8 cellular contexts compared by ENCODE assay signal in the genomic region with DNA sequence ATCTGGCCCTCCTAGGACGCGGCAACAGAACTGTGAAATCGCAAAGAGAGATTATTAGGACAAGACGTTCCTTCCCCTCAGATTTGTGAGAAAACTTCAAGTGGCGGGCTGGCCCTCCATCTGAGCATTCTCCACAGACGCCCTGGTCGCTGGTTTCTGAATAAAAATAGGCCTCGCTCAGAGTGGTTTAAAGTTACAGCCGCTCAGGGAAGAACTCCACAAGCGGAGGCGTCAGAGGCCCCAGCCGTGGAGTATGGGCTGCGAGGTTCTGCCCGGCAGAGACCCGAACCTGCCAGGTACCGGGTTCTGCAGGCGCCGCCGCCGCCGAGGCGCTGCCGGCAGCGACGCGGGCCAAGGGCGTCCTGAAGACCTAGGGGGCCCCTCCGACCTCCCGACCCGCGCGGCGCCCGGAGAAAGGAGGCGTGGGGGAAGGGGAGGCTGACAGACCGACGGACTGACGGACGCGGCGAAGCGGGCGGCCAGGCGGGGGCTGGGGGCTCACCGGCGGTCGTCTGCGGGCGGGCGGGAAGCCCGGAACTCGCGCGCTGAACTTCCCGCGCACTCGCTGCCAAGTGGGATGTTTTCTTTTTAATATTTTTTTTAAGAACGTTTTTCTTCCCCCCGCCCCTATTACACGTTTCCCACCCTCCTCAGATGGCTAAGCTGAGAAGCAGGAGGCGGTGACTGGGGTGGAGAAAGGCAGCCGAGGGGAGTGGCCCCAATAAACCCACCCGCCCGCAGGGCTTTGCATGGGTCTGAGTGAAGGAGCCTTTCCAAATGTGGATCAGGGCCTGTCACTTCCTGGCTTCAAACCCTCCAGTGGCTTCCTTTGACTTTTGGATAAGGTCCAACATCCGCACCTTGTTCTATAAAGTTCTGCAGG. TPM values are rescaled to one million over a fixed set of nuclear protein-coding genes. Genes with fewer than 3 reads are reported as not detected.
DNase-seq lines count a peak whose midpoint lies in the region; ATAC-seq and TF ChIP-seq lines count a peak whose summit lies in the region.

A gene (minus strand): TSS at position 574 of the 883 bp plus-strand sequence. CDS start 770 bp downstream, outside the sequence.

- peaks cover 2 to 3% (median 3%) of the 10 kb centered on the region in 5 experiments for H3K9me3 Mint-ChIP-seq in brain

- peaks cover 9% of the 10 kb centered on the region for H3K27me3 Mint-ChIP-seq in brain

- no peaks in the 10 kb centered on the region for H3K36me3 ChIP-seq in thymus (ENCODE audit: control insufficient read depth, insufficient read depth)

- no peaks in the 10 kb centered on the region for H3K9me3 ChIP-seq in thymus (ENCODE audit: control insufficient read depth)

- DNase-seq in KBM-7 (peak; percentile 73), iris pigment epithelial cell (ENCODE audit: low read depth) (peak; percentile 64), COLO668 (lab: John Stamatoyannopoulos, UW; ENCODE audit: unreplicated experiment) (no peak), NCI-H774 (lab: John Stamatoyannopoulos, UW) (no peak), HT-29 (ENCODE audit: low spot score) (no peak)

- no peaks in the 10 kb centered on the region for H3K4me1 ChIP-seq in thymus (ENCODE audit: control insufficient read depth, insufficient read depth, low read length)

- no peak within 1 kb of the TSS for H3K27ac ChIP-seq in thymus (ENCODE audit: low read depth)

- H3K36me3 Mint-ChIP-seq in brain, result peaks cover 4% of the 10 kb centered on the region

- peaks cover 6% of the 10 kb centered on the region for H3K4me1 Mint-ChIP-seq in brain

- in situ Hi-C loops in KBM-7 (cut with MboI; ENCODE audit: low pct_unique_long_range_greater_than_20kb, low sequenced_read_pairs), result no loop called here

- H3K27me3 ChIP-seq in thymus (ENCODE audit: control insufficient read depth, insufficient read depth), result peaks cover 5% of the 10 kb centered on the region

- peak within 1 kb of the TSS in 3 of 5 experiments; percentile 53 to 84 (median 55) for H3K27ac Mint-ChIP-seq in brain

- 6% methylated on average over 65 of the region's 65 CpGs for WGBS in thymus

- ATAC-seq in HG03159 (IDR thresholded peaks at IDR 0.05; ENCODE audit: unreplicated experiment), result no peak

- peak within 1 kb of the TSS; percentile 40 for H3K4me3 ChIP-seq in thymus (ENCODE audit: low read length)

- no peak for TF ChIP-seq CTCF in brain (conservative IDR thresholded peaks at IDR 0.05)

- peak within 1 kb of the TSS; percentile 60 to 87 (median 78) for H3K4me3 Mint-ChIP-seq in brain

RNA-seq across cellular contexts. Expression of the gene that starts here (rescaled TPM):
- polyA plus RNA-seq in brain (ENCODE audit: insufficient read depth, low read depth, low replicate concordance) (0.07 TPM), thymus (1.0 TPM)
- not detected in 2 replicates for total RNA-seq in HT-29 (2014; rRNA removed; shearing (Covaris generic))

Comparison
In these comparisons a context has a peak if more than half of its experiments do, and no peak if none do; other contexts are left out.
1. DNase-seq: peak in KBM-7 (single experiment) and iris pigment epithelial cell (single experiment); none in COLO668 (single experiment), NCI-H774 (single experiment) and HT-29 (single experiment).